In genomic region chr5:96876982-96877469, GRCh38 we compare ENCODE assay signal across 8 cellular contexts. TPM values are rescaled to one million over a fixed set of nuclear protein-coding genes. Genes with fewer than 3 reads are reported as not detected.
DNase-seq lines count a peak whose midpoint lies in the region; ATAC-seq and TF ChIP-seq lines count a peak whose summit lies in the region.
"Not testable (repeated sequence)": the region's sequence is repeated elsewhere in the genome, so short reads cannot be mapped to it uniquely, and the experiment has no call there.

No MANE protein-coding gene starts in this region.

- not testable (repeated sequence) for H3K9me3 ChIP-seq in CD8-positive, alpha-beta memory T cell (ENCODE audit: low read length); heart right ventricle; testis

- not testable (repeated sequence) for H3K27me3 Mint-ChIP-seq in CD8-positive, alpha-beta memory T cell; natural killer cell (ENCODE audit: low read depth in 2 of 2)

- intact Hi-C loops in heart right ventricle (cut with DNase I) = loop anchor here in 7 of 10 donors (2.0 to 10.0 kb wide), 7 partner anchors 55 to 128 kb away; partner anchors contain the start of genes LNPEP (in 3 of the 7) and ERAP1 (in 2 of the 7)
- intact Hi-C loops in natural killer cell (cut with micrococcal nuclease) = loop anchor here (2.0 to 5.0 kb wide), 2 partner anchors 60 to 70 kb away; partner anchors contain the start of genes ERAP1 and LNPEP
- intact Hi-C loops in testis (cut with DNase I; ENCODE audit: low total_unique reads) = loop anchor here (10.0 kb wide), 1 partner anchor 1012 kb away; no protein-coding TSS in a partner anchor

- H3K27ac Mint-ChIP-seq in CD8-positive, alpha-beta memory T cell = peak overlapping the region; percentile 89 to 99 (median 96)
- H3K27ac Mint-ChIP-seq in natural killer cell = peak overlapping the region; percentile 87 to 94

- H3K27me3 ChIP-seq in CD8-positive, alpha-beta memory T cell (ENCODE audit: insufficient read depth, low read length, poor library complexity, severe bottlenecking); heart right ventricle; testis: not testable (repeated sequence)

- WGBS in heart right ventricle, 2 donors = 27 to 44% methylated on average over 12 of the region's 12 CpGs
- WGBS in testis, 2 donors = 45% methylated on average over 12 of the region's 12 CpGs

- H3K4me1 ChIP-seq in CD8-positive, alpha-beta memory T cell (ENCODE audit: insufficient read depth, low read length) = peaks cover 57% of the 10 kb centered on the region
- H3K4me1 ChIP-seq in heart right ventricle = peaks cover 0 to 56% (median 15%) of the 10 kb centered on the region in 9 donors
- H3K4me1 ChIP-seq in testis = not testable (repeated sequence)

- peaks cover 54 to 75% (median 64%) of the 10 kb centered on the region in 3 donors for H3K4me1 Mint-ChIP-seq in CD8-positive, alpha-beta memory T cell
- peaks cover 32 to 50% of the 10 kb centered on the region in 2 donors for H3K4me1 Mint-ChIP-seq in natural killer cell

- not testable (repeated sequence) for TF ChIP-seq CTCF in cardiac fibroblast (IDR thresholded peaks at IDR 0.05; ENCODE audit: low read depth, low read length); heart right ventricle (IDR thresholded peaks at IDR 0.05); natural killer cell (IDR thresholded peaks at IDR 0.05); testis (IDR thresholded peaks at IDR 0.05)

- H3K36me3 ChIP-seq in CD8-positive, alpha-beta memory T cell (ENCODE audit: insufficient read depth, low read length) = peaks cover 21% of the 10 kb centered on the region
- H3K36me3 ChIP-seq in heart right ventricle = peaks cover 0 to 25% (median 6%) of the 10 kb centered on the region in 9 donors
- not testable (repeated sequence) for H3K36me3 ChIP-seq in testis (ENCODE audit: low read depth, missing control alignments)

- H3K36me3 Mint-ChIP-seq in CD8-positive, alpha-beta memory T cell = peaks cover 13 to 42% (median 22%) of the 10 kb centered on the region in 3 donors
- H3K36me3 Mint-ChIP-seq in natural killer cell = peaks cover 11% of the 10 kb centered on the region

- H3K9me3 Mint-ChIP-seq in CD8-positive, alpha-beta memory T cell; natural killer cell: not testable (repeated sequence)

- DNase-seq in CD8-positive, alpha-beta memory T cell; heart right ventricle; natural killer cell; testis: not testable (repeated sequence)
- peak; percentile 53 for DNase-seq in OCI-M1 (lab: John Stamatoyannopoulos, UW)
- DNase-seq in activated CD8-positive, alpha-beta memory T cell treated with anti-CD3 and anti-CD28 coated beads for 24 hours = peak; percentile 71
- peak in 1 of 2 donors; percentile 31 for DNase-seq in cardiac fibroblast (ENCODE audit: low read depth in 2 of 2)

- not testable (repeated sequence) for TF ChIP-seq POLR2A in testis (IDR thresholded peaks at IDR 0.05)

- ATAC-seq in HG02623 (IDR thresholded peaks at IDR 0.05; ENCODE audit: unreplicated experiment) = peak; percentile 4
- peak in 6 of 8 donors; percentile 26 to 55 (median 37) for ATAC-seq in heart right ventricle
- peak; percentile 15 to 37 (median 23) for ATAC-seq in natural killer cell

- H3K4me3 Mint-ChIP-seq in CD8-positive, alpha-beta memory T cell = peak overlapping the region; percentile 87 to 97 (median 94)
- H3K4me3 Mint-ChIP-seq in natural killer cell = peak overlapping the region; percentile 98

- H3K27ac ChIP-seq in CD8-positive, alpha-beta memory T cell (ENCODE audit: low read depth, low read length) = peak overlapping the region; percentile 72
- H3K27ac ChIP-seq in heart right ventricle (peak overlapping the region in 9 of 10 donors; percentile 57 to 90 (median 79)), testis (peak overlapping the region; percentile 65 to 78)

- H3K4me3 ChIP-seq in CD8-positive, alpha-beta memory T cell (ENCODE audit: low read length) = peak overlapping the region; percentile 74
- H3K4me3 ChIP-seq in cardiac fibroblast (replicated peaks in 1 of 2; ENCODE audit: low read depth in 2 of 2, low read length in 2 of 2) (peak overlapping the region; percentile 37 to 59), heart right ventricle (peak overlapping the region; percentile 34 to 78 (median 67)), testis (peak overlapping the region; percentile 61)

- POLR2A ChIA-PET in CD8-positive, alpha-beta memory T cell (lab: Charles Lee) = interaction anchor here (0.5 to 2.7 kb wide), 10 partner anchors 8 to 170 kb away, joined by 3 to 22 read pairs (median 4); partner anchors contain the start of genes ERAP1 and LNPEP

- CTCF ChIA-PET in CD8-positive, alpha-beta memory T cell (lab: Charles Lee) = interaction anchor here (0.6 to 2.1 kb wide), 10 partner anchors 8 to 303 kb away, joined by 3 to 5 read pairs (median 4); no protein-coding TSS in a partner anchor

RNA-seq across cellular contexts. Expression of gene ERAP2, which starts 0.7 kb away (rescaled TPM):
- 10 to 100 TPM; 37.0 to 41.4 TPM for total RNA-seq in CD8-positive, alpha-beta memory T cell
- polyA plus RNA-seq in CD8-positive, alpha-beta memory T cell = 128 TPM
- total RNA-seq in heart right ventricle (10 to 100 TPM in 1 of 10 donors, 1 to 10 TPM in 7, under 1 TPM in 2; 0.92 to 29.7 (median 5.9) TPM), natural killer cell (10 to 100 TPM; 41.5 to 81.8 (median 79.2) TPM), testis (1 to 10 TPM; 4.0 to 4.4 TPM)
- polyA plus RNA-seq in heart right ventricle (1 to 10 TPM; 3.0 to 5.2 TPM), testis (ENCODE audit: insufficient read depth, low read depth, low replicate concordance) (5.6 TPM)

RNA-seq across cellular contexts. Expression of gene LNPEP, which starts 58.9 kb away (rescaled TPM):
- total RNA-seq in CD8-positive, alpha-beta memory T cell = 10 to 100 TPM; 37.6 to 40.5 TPM
- polyA plus RNA-seq in CD8-positive, alpha-beta memory T cell = 40.1 TPM
- 10 to 100 TPM; 46.7 to 87.4 (median 70.0) TPM for total RNA-seq in heart right ventricle
- polyA plus RNA-seq in heart right ventricle = 1 to 10 TPM; 5.4 to 7.8 TPM
- 100 to 1,000 TPM; 126 to 162 (median 135) TPM for total RNA-seq in natural killer cell
- total RNA-seq in testis = 10 to 100 TPM; 28.0 to 33.1 TPM
- polyA plus RNA-seq in testis (ENCODE audit: insufficient read depth, low read depth, low replicate concordance) = 10.9 TPM
